ENCODE assay signal across 8 cellular contexts in genomic region chr11:82557274-82557673, GRCh38.
DNase-seq lines count a peak whose midpoint lies in the region; ATAC-seq and TF ChIP-seq lines count a peak whose summit lies in the region.

No MANE protein-coding gene starts in this region.

- H3K27me3 Mint-ChIP-seq in activated naive CD4-positive, alpha-beta T cell treated with anti-CD3 and anti-CD28 coated beads for 36 hours (ENCODE audit: low read depth) = no peaks in the 10 kb centered on the region

- intact Hi-C loops in activated naive CD4-positive, alpha-beta T cell treated with anti-CD3 and anti-CD28 coated beads for 36 hours (cut with micrococcal nuclease) = no loop called here
- intact Hi-C loops in tibial artery (cut with DNase I; ENCODE audit: low total_unique reads) = no loop called here
- intact Hi-C loops in A673 (cut with micrococcal nuclease; ENCODE audit: unreplicated experiment) = no loop called here

- no peaks in the 10 kb centered on the region for H3K9me3 Mint-ChIP-seq in activated naive CD4-positive, alpha-beta T cell treated with anti-CD3 and anti-CD28 coated beads for 36 hours
- peaks cover 0 to 4% of the 10 kb centered on the region in 2 donors for H3K9me3 Mint-ChIP-seq in activated naive CD4-positive, alpha-beta T cell treated with anti-CD3 and anti-CD28 coated beads, Interleukin-2, amount 50 U/mL, for 72 hours

- POLR2A ChIA-PET in A673 (lab: Charles Lee; ENCODE audit: low non-redundant PET) = no interaction called here

- H3K36me3 Mint-ChIP-seq in activated naive CD4-positive, alpha-beta T cell treated with anti-CD3 and anti-CD28 coated beads for 36 hours (ENCODE audit: low read depth) = no peaks in the 10 kb centered on the region
- H3K36me3 Mint-ChIP-seq in activated naive CD4-positive, alpha-beta T cell treated with anti-CD3 and anti-CD28 coated beads, Interleukin-2, amount 50 U/mL, for 72 hours = no peaks in the 10 kb centered on the region

- no peak overlapping the region for H3K27ac Mint-ChIP-seq in activated naive CD4-positive, alpha-beta T cell treated with anti-CD3 and anti-CD28 coated beads for 36 hours
- no peak overlapping the region for H3K27ac Mint-ChIP-seq in activated naive CD4-positive, alpha-beta T cell treated with anti-CD3 and anti-CD28 coated beads, Interleukin-2, amount 50 U/mL, for 72 hours

- peak; percentile 5 for DNase-seq in activated naive CD4-positive, alpha-beta T cell treated with anti-CD3 and anti-CD28 coated beads for 36 hours
- DNase-seq in activated naive CD4-positive, alpha-beta T cell treated with anti-CD3 and anti-CD28 coated beads, Interleukin-2, amount 50 U/mL, for 72 hours (ENCODE audit: low spot score in 2 of 2) = no peak
- peak; percentile 3 for DNase-seq in NCI-H2081 treated with DMSO at 0.1 percent for 48 hours (lab: John Stamatoyannopoulos, UW)
- peak; percentile 66 for DNase-seq in tibial artery
- DNase-seq in retina = no peak
- no peak for DNase-seq in NCI-H2227 treated with DMSO at 0.1 percent for 48 hours (lab: John Stamatoyannopoulos, UW)
- no peak for DNase-seq in A673 (ENCODE audit: low spot score)

- CTCF ChIA-PET in activated naive CD4-positive, alpha-beta T cell treated with anti-CD3 and anti-CD28 coated beads for 36 hours (lab: Charles Lee) = no interaction called here
- CTCF ChIA-PET in A673 (lab: Charles Lee) = interaction anchor here (1.5 kb wide), 1 partner anchor 138 kb away, joined by 3 read pairs; no protein-coding TSS in a partner anchor

- H3K4me1 ChIP-seq in tibial artery (no peaks in the 10 kb centered on the region), A673 (ENCODE audit: insufficient read depth, low read length, poor library complexity, severe bottlenecking) (no peaks in the 10 kb centered on the region)

- no peaks in the 10 kb centered on the region for H3K4me1 Mint-ChIP-seq in activated naive CD4-positive, alpha-beta T cell treated with anti-CD3 and anti-CD28 coated beads for 36 hours (ENCODE audit: low read depth)

- no peak overlapping the region for H3K4me3 Mint-ChIP-seq in activated naive CD4-positive, alpha-beta T cell treated with anti-CD3 and anti-CD28 coated beads for 36 hours

- ATAC-seq in activated naive CD4-positive, alpha-beta T cell treated with anti-CD3 and anti-CD28 coated beads, Interleukin-2, amount 50 U/mL, for 72 hours = no peak
- peak; percentile 93 for ATAC-seq in HG02852 (IDR thresholded peaks at IDR 0.05; ENCODE audit: unreplicated experiment)

- BruUV-seq in A673 (replicated peaks; lab: Mats Ljungman, UMichigan) = no TSS peak

- H3K36me3 ChIP-seq in tibial artery (no peaks in the 10 kb centered on the region), A673 (ENCODE audit: insufficient read depth, low read length, poor library complexity, severe bottlenecking) (no peaks in the 10 kb centered on the region)

- H3K27me3 ChIP-seq in tibial artery (no peaks in the 10 kb centered on the region), A673 (replicated peaks; ENCODE audit: insufficient read depth, low read depth, low read length, poor library complexity) (no peaks in the 10 kb centered on the region)

- H3K9me3 ChIP-seq in tibial artery (no peaks in the 10 kb centered on the region), A673 (ENCODE audit: low read depth, low read length, poor library complexity, severe bottlenecking) (no peaks in the 10 kb centered on the region)

- no peak overlapping the region for H3K27ac ChIP-seq in tibial artery
- H3K27ac ChIP-seq in A673 (ENCODE audit: low read depth, low read length, poor library complexity, severe bottlenecking) = no peak overlapping the region

- no peak for TF ChIP-seq CTCF in tibial artery (IDR thresholded peaks at IDR 0.05)
- TF ChIP-seq CTCF in A673 (conservative IDR thresholded peaks at IDR 0.05; ENCODE audit: low read depth, low read length) = no peak

- H3K4me3 ChIP-seq in tibial artery (no peak overlapping the region), A673 (ENCODE audit: low read depth, low read length, poor library complexity, severe bottlenecking) (no peak overlapping the region)

Comparison
In these comparisons a context has a peak if more than half of its experiments do, and no peak if none do; other contexts are left out.
1. DNase-seq: peak in activated naive CD4-positive, alpha-beta T cell treated with anti-CD3 and anti-CD28 coated beads for 36 hours (single experiment), NCI-H2081 treated with DMSO at 0.1 percent for 48 hours (single experiment) and tibial artery (2 of 2); none in activated naive CD4-positive, alpha-beta T cell treated with anti-CD3 and anti-CD28 coated beads, Interleukin-2, amount 50 U/mL, for 72 hours (0 of 2), retina (single experiment), NCI-H2227 treated with DMSO at 0.1 percent for 48 hours (single experiment) and A673 (single experiment).